ENCODE assay signal across 1 cellular context in the genomic region with DNA sequence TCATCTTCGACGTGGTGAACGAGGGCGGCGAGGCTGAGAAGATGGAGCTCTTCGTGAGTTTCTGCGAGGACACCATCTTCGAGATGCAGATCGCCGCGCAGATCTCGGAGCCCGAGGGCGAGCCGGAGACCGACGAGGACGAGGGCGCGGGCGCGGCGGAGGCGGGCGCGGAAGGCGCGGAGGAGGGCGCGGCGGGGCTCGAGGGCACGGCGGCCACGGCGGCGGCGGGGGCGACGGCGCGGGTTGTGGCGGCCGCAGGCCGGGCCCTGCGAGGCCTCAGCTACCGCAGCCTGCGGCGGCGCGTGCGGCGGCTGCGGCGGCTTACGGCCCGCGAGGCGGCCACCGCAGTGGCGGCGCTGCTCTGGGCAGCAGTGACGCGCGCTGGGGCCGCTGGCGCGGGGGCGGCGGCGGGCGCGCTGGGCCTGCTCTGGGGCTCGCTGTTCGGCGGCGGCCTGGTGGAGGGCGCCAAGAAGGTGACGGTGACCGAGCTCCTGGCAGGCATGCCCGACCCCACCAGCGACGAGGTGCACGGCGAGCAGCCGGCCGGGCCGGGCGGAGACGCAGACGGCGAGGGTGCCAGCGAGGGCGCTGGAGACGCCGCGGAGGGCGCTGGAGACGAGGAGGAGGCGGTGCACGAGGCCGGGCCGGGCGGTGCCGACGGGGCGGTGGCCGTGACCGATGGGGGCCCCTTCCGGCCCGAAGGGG.
TF ChIP-seq lines count a peak whose summit lies in the region.

No MANE protein-coding gene starts in this region.

TF ChIP-seq in H1, 55 proteins besides CTCF, POLR2A, EP300 and RAD21:
- TF ChIP-seq SP1 (IDR thresholded peaks at IDR 0.05; ENCODE audit: low read depth, low read length) (no peak), JUN (IDR thresholded peaks at IDR 0.05; ENCODE audit: low read depth, low read length) (no peak), ASH2L (IDR thresholded peaks at IDR 0.05; ENCODE audit: low read length) (no peak), SAP30 (IDR thresholded peaks at IDR 0.05; ENCODE audit: insufficient read depth, insufficient replicate concordance, low read length) (no peak), CEBPB (IDR thresholded peaks at IDR 0.05; ENCODE audit: low read depth, low read length) (no peak), CBX8 (IDR thresholded peaks at IDR 0.05; ENCODE audit: borderline replicate concordance, low read depth, low read length) (no peak), POU5F1 (IDR thresholded peaks at IDR 0.05; ENCODE audit: low read depth, low read length) (no peak), CHD1 (IDR thresholded peaks at IDR 0.05; ENCODE audit: low read depth, low read length) (no peak), TEAD4 (IDR thresholded peaks at IDR 0.05; ENCODE audit: low read depth, low read length) (no peak), GTF2F1 (IDR thresholded peaks at IDR 0.05; ENCODE audit: borderline replicate concordance, low read depth, low read length) (no peak), BRCA1 (IDR thresholded peaks at IDR 0.05; ENCODE audit: low read depth, low read length) (no peak), BACH1 (IDR thresholded peaks at IDR 0.05; ENCODE audit: low read length) (no peak), SIRT6 (IDR thresholded peaks at IDR 0.05; ENCODE audit: low read length) (no peak), RNF2 (IDR thresholded peaks at IDR 0.05; ENCODE audit: borderline replicate concordance, low read depth, low read length, missing control alignments, poor library complexity, severe bottlenecking) (no peak), BCL11A (IDR thresholded peaks at IDR 0.05; ENCODE audit: low read depth in 2 of 2, low read length in 2 of 2) (no peak)
